ENCODE assay signal across 3 cellular contexts in genomic region chr3:84918592-84918991, GRCh38. TPM values are rescaled to one million over a fixed set of nuclear protein-coding genes. Genes with fewer than 3 reads are reported as not detected.
"Had no signal": no experiment of that assay in that cellular context is flagged by ENCODE, and none has a peak within 500 bp of the region (broad histone marks: within the 10 kb centered on the region; RNA-seq: fewer than 3 reads in every experiment).

No MANE protein-coding gene starts in this region.

RNA-seq across cellular contexts. Expression of gene CADM2, which starts 40.2 kb away (rescaled TPM):
- total RNA-seq: GM23248, H4, HFFc6 had no signal
